1 cellular context compared by ENCODE assay signal in the genomic region with DNA sequence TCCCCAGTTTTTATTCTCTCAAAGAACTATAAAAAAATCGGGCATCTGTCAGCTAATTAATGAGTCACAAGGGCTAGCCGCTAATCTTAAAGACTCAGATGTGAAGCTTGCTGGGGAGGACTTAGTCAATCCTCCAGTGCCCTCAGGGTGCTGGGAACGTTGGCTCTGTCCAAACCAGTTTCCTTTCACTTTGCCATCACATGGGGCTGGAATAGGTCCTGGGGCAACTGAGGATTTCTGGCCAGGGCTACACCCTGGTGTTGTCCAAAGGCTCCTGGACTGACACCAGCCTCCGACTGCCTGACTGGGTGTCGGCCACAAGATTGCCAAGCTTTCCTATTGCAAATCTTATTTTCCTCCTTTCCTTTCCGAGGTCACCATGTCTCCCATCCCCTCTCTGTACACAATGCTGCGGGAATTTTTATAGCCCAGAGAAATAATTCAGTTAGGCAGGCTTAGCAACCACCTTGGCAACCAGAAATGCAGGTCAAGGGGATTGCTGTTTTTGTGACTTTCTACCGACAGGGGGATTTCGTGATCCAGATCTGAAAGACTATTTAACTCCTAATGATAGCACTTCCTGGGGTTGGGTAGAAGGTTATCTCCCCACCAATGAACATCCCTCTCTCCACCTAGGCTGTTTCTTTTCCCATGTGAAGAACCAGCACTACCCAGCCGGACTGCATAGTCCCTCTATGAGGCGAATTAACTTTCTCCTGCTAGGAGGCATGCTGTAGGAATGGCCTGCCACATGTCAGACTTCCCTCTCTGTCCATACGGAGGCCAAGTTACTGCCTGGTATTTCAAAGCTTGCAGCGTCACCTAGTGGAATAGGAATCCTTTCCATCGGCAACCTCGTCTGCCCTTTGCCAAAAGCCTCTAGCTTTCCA.
TF ChIP-seq lines count a peak whose summit lies in the region.

No MANE protein-coding gene starts in this region.

TF ChIP-seq in SK-N-SH, 30 proteins besides CTCF, POLR2A, EP300 and RAD21 (continued from another document):
- TF ChIP-seq, protein P1, sequence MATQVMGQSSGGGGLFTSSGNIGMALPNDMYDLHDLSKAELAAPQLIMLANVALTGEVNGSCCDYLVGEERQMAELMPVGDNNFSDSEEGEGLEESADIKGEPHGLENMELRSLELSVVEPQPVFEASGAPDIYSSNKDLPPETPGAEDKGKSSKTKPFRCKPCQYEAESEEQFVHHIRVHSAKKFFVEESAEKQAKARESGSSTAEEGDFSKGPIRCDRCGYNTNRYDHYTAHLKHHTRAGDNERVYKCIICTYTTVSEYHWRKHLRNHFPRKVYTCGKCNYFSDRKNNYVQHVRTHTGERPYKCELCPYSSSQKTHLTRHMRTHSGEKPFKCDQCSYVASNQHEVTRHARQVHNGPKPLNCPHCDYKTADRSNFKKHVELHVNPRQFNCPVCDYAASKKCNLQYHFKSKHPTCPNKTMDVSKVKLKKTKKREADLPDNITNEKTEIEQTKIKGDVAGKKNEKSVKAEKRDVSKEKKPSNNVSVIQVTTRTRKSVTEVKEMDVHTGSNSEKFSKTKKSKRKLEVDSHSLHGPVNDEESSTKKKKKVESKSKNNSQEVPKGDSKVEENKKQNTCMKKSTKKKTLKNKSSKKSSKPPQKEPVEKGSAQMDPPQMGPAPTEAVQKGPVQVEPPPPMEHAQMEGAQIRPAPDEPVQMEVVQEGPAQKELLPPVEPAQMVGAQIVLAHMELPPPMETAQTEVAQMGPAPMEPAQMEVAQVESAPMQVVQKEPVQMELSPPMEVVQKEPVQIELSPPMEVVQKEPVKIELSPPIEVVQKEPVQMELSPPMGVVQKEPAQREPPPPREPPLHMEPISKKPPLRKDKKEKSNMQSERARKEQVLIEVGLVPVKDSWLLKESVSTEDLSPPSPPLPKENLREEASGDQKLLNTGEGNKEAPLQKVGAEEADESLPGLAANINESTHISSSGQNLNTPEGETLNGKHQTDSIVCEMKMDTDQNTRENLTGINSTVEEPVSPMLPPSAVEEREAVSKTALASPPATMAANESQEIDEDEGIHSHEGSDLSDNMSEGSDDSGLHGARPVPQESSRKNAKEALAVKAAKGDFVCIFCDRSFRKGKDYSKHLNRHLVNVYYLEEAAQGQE (IDR thresholded peaks at IDR 0.05; ENCODE audit: low read depth, low read length), result peak; percentile 49; the same call in 1 of the 2 replicates
- TF ChIP-seq SMC3 (IDR thresholded peaks at IDR 0.05; ENCODE audit: low read depth, low read length) (0 out of 2 replicates have a peak, but pooled peaks have one; percentile 9), TCF12 (IDR thresholded peaks at IDR 0.05) (peak; percentile 21; the same call in 1 of the 2 replicates), FOSL2 (IDR thresholded peaks at IDR 0.05; ENCODE audit: borderline replicate concordance, low read depth) (peak; percentile 40; the same call in 1 of the 2 replicates), RCOR1 (IDR thresholded peaks at IDR 0.05; ENCODE audit: low read length) (no peak), FOXM1 (IDR thresholded peaks at IDR 0.05; ENCODE audit: low read depth) (no peak)
- TF ChIP-seq, protein P2, sequence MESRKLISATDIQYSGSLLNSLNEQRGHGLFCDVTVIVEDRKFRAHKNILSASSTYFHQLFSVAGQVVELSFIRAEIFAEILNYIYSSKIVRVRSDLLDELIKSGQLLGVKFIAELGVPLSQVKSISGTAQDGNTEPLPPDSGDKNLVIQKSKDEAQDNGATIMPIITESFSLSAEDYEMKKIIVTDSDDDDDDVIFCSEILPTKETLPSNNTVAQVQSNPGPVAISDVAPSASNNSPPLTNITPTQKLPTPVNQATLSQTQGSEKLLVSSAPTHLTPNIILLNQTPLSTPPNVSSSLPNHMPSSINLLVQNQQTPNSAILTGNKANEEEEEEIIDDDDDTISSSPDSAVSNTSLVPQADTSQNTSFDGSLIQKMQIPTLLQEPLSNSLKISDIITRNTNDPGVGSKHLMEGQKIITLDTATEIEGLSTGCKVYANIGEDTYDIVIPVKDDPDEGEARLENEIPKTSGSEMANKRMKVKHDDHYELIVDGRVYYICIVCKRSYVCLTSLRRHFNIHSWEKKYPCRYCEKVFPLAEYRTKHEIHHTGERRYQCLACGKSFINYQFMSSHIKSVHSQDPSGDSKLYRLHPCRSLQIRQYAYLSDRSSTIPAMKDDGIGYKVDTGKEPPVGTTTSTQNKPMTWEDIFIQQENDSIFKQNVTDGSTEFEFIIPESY (IDR thresholded peaks at IDR 0.05; ENCODE audit: borderline replicate concordance, low read depth), result no peak
